19 cellular contexts compared by ENCODE assay signal in genomic region chr9:2904242-2904930, GRCh38.
DNase-seq lines count a peak whose midpoint lies in the region; ATAC-seq, FAIRE-seq and TF ChIP-seq lines count a peak whose summit lies in the region.
"Had no signal": no experiment of that assay in that cellular context is flagged by ENCODE, and none has a peak within 500 bp of the region (broad histone marks: within the 10 kb centered on the region; RNA-seq: fewer than 3 reads in every experiment).

No MANE protein-coding gene starts in this region.

- no peak overlapping the region for H3K27ac ChIP-seq in GM23338 (ENCODE audit: low read depth)
- H3K27ac ChIP-seq in H1 (ENCODE audit: low read depth, low read length): no peak overlapping the region
- no peak overlapping the region for H3K27ac ChIP-seq in effector memory CD4-positive, alpha-beta T cell (ENCODE audit: insufficient read depth, low read length, poor library complexity, severe bottlenecking)

- H3K4me1 Mint-ChIP-seq in GM23338 (peaks cover 9% of the 10 kb centered on the region), nephron progenitor cell (no peaks in the 10 kb centered on the region)
- H3K4me1 Mint-ChIP-seq: B cell; CD4-positive, alpha-beta memory T cell had no signal

- FAIRE-seq in H1 (lab: Jason Lieb, UNC): no peak
- FAIRE-seq: GM12891, GM18507, GM19239 had no signal

- H4K8ac ChIP-seq in H1 (ENCODE audit: extremely low read depth, insufficient read depth, low read length): no peak overlapping the region

- H3K18ac ChIP-seq in H1 (ENCODE audit: extremely low read depth, low read length): no peak overlapping the region

- H3K27me3 Mint-ChIP-seq in GM23338 (ENCODE audit: insufficient read depth, low read depth, poor library complexity) (peaks cover 1% of the 10 kb centered on the region), nephron progenitor cell (ENCODE audit: low read depth, poor library complexity) (peaks cover 18% of the 10 kb centered on the region)
- H3K27me3 Mint-ChIP-seq: B cell had no signal

- no peaks in the 10 kb centered on the region for H3F3A ChIP-seq in GM23338 (replicated peaks; ENCODE audit: low read depth)

- whole genome bisulfite sequencing in H1 (ENCODE audit: extremely low coverage in 1 of 2, insufficient coverage in 1 of 2, insufficient read length in 1 of 2, insufficient replicate concordance in 2 of 2, low coverage in 1 of 2, low lambda C conversion rate in 2 of 2, missing lambda C conversion rate in 1 of 2), 2 experiments: 66% methylated on average over 2 of the region's 2 CpGs; no CpG with 5 or more reads in 1 of the 2 experiments

- H3K4me3 Mint-ChIP-seq in GM23338: no peak overlapping the region
- H3K4me3 Mint-ChIP-seq in nephron progenitor cell: no peak overlapping the region
- H3K4me3 Mint-ChIP-seq: B cell; CD4-positive, alpha-beta memory T cell; HFFc6 had no signal

- no peaks in the 10 kb centered on the region for H3K9me2 ChIP-seq in GM23338 (ENCODE audit: insufficient read depth)

- H3K4ac ChIP-seq in H1 (replicated peaks; ENCODE audit: insufficient read length, low read depth, low read length): no peak overlapping the region

- CTCF ChIA-PET in H1 (lab: Charles Lee; ENCODE audit: partially characterized antibody): interaction anchor here (0.8 to 1.3 kb wide), 2 partner anchors 45 to 78 kb away, joined by 3 read pairs; no protein-coding TSS in a partner anchor

- H4K5ac ChIP-seq in H1 (ENCODE audit: insufficient read length, low read depth, low read length): no peak overlapping the region

- H3K4me1 ChIP-seq in GM23338 (ENCODE audit: insufficient read depth) (no peaks in the 10 kb centered on the region), H1 (replicated peaks in 1 of 4; ENCODE audit: control insufficient read depth in 3 of 4, insufficient read depth in 4 of 4, low read length in 3 of 4) (peaks cover 0 to 5% (median 0%) of the 10 kb centered on the region in 4 experiments; a peak in 3 of 7 replicates)
- no peaks in the 10 kb centered on the region for H3K4me1 ChIP-seq in effector memory CD4-positive, alpha-beta T cell (ENCODE audit: control insufficient read depth, insufficient read depth, low read length, poor library complexity, severe bottlenecking)
- H3K4me1 ChIP-seq: HAP-1 had no signal

- no peak overlapping the region for H2AFZ ChIP-seq in GM23338
- H2AFZ ChIP-seq in H1 (ENCODE audit: low read length): no peak overlapping the region

- no peak overlapping the region for H3K9ac ChIP-seq in H1 (replicated peaks in 1 of 4; ENCODE audit: extremely low read depth in 1 of 4, low read depth in 3 of 4, low read length in 3 of 4)

- H3K79me2 ChIP-seq in GM23338 (replicated peaks; ENCODE audit: insufficient read depth): no peaks in the 10 kb centered on the region
- H3K79me2 ChIP-seq in H1 (ENCODE audit: control insufficient read depth in 1 of 2, insufficient read depth in 2 of 2, low read length in 2 of 2): no peaks in the 10 kb centered on the region

- peaks cover 5 to 12% of the 10 kb centered on the region in 2 experiments for H3K9me3 ChIP-seq in H1 (ENCODE audit: insufficient read depth in 2 of 2, low read depth in 1 of 2, low read length in 1 of 2)
- H3K9me3 ChIP-seq in effector memory CD4-positive, alpha-beta T cell (ENCODE audit: control insufficient read depth, low read length): no peaks in the 10 kb centered on the region
- H3K9me3 ChIP-seq: HAP-1 had no signal

- peaks cover 20% of the 10 kb centered on the region for H3K9me3 Mint-ChIP-seq in GM23338
- H3K9me3 Mint-ChIP-seq in nephron progenitor cell: peaks cover 18% of the 10 kb centered on the region

- H2AK5ac ChIP-seq in H1 (ENCODE audit: low read depth, low read length): no peak overlapping the region

- no peak overlapping the region for H3K23ac ChIP-seq in H1 (ENCODE audit: insufficient read length)

- peak; percentile 85 for ATAC-seq in GM23338
- no peak for ATAC-seq in GM18907 (IDR thresholded peaks at IDR 0.05; ENCODE audit: unreplicated experiment)
- no peak for ATAC-seq in GM21367 (IDR thresholded peaks at IDR 0.05; ENCODE audit: unreplicated experiment)

- no peak overlapping the region for H2BK12ac ChIP-seq in H1 (ENCODE audit: low read depth, low read length)

- H2BK120ac ChIP-seq in H1 (replicated peaks; ENCODE audit: low read depth, low read length): no peak overlapping the region

- no peaks in the 10 kb centered on the region for H3K36me3 ChIP-seq in GM23338 (ENCODE audit: insufficient read depth)
- H3K36me3 ChIP-seq in H1 (ENCODE audit: control insufficient read depth in 2 of 4, insufficient read depth in 4 of 4, low read length in 3 of 4): peaks cover 0 to 4% (median 0%) of the 10 kb centered on the region in 4 experiments; a peak in 2 of 8 replicates
- H3K36me3 ChIP-seq in effector memory CD4-positive, alpha-beta T cell (ENCODE audit: control insufficient read depth, insufficient read depth, low read length): no peaks in the 10 kb centered on the region
- H3K36me3 ChIP-seq: HAP-1 had no signal

- no peak for TF ChIP-seq POLR2A in H1 (IDR thresholded peaks at IDR 0.05; ENCODE audit: control extremely low read depth in 1 of 2, low read depth in 2 of 2, low read length in 2 of 2)

- H3K4me2 ChIP-seq in GM23338 (no peak overlapping the region), H1 (ENCODE audit: insufficient read depth in 1 of 2, low read depth in 2 of 2, low read length in 2 of 2) (peak overlapping the region in 1 of 2 experiments; percentile 36; a peak in 2 of 4 replicates)

- H2BK15ac ChIP-seq in H1 (ENCODE audit: low read length): no peak overlapping the region

- no peaks in the 10 kb centered on the region for H4K20me1 ChIP-seq in GM23338 (replicated peaks; ENCODE audit: insufficient read depth)
- no peaks in the 10 kb centered on the region for H4K20me1 ChIP-seq in H1 (replicated peaks in 1 of 2; ENCODE audit: control insufficient read depth in 1 of 2, insufficient read depth in 2 of 2, low read length in 2 of 2)

- H2BK20ac ChIP-seq in H1 (ENCODE audit: low read length): no peak overlapping the region

- no peak for TF ChIP-seq EP300 in H1 (IDR thresholded peaks at IDR 0.05; ENCODE audit: borderline replicate concordance in 1 of 2, low read depth in 2 of 2, low read length in 2 of 2)

- H3K4me3 ChIP-seq in GM23338: no peak overlapping the region
- no peak overlapping the region for H3K4me3 ChIP-seq in H1 (ENCODE audit: extremely low read depth in 1 of 4, insufficient read depth in 2 of 4, low read depth in 3 of 4, low read length in 4 of 4)
- H3K4me3 ChIP-seq in effector memory CD4-positive, alpha-beta T cell (ENCODE audit: insufficient read depth, low read depth, low read length, poor library complexity, severe bottlenecking): no peak overlapping the region
- H3K4me3 ChIP-seq: HAP-1 had no signal

- no peak for DNase-seq in GM23338 (ENCODE audit: low spot score)
- DNase-seq in H1 (ENCODE audit: low read depth in 1 of 2, low spot score in 2 of 2): no peak
- no peak for DNase-seq in nephron progenitor cell
- DNase-seq in effector memory CD4-positive, alpha-beta T cell: no peak
- DNase-seq: C1 segment of cervical spinal cord; Calu3; CD4-positive, alpha-beta memory T cell; COR-L47; DMS53; DMS79 treated with DMSO at 0.1 percent for 48 hours; GF-D8; HFFc6 had no signal

- H3K27ac Mint-ChIP-seq in GM23338 (peak overlapping the region; percentile 36; the same call in 1 of the 2 replicates), nephron progenitor cell (peak overlapping the region; percentile 93)
- H3K27ac Mint-ChIP-seq: B cell; CD4-positive, alpha-beta memory T cell; HFFc6 had no signal

- H3K56ac ChIP-seq in H1 (replicated peaks; ENCODE audit: insufficient read length, low read depth, low read length): no peak overlapping the region

- H4K91ac ChIP-seq in H1 (replicated peaks; ENCODE audit: insufficient read length, low read length): no peak overlapping the region

- no peaks in the 10 kb centered on the region for H3K23me2 ChIP-seq in H1 (ENCODE audit: low read depth, low read length)

- H3K36me3 Mint-ChIP-seq in GM23338 (ENCODE audit: low read depth) (peaks cover 15% of the 10 kb centered on the region), nephron progenitor cell (ENCODE audit: low read depth) (no peaks in the 10 kb centered on the region)
- H3K36me3 Mint-ChIP-seq: CD4-positive, alpha-beta memory T cell had no signal

- TF ChIP-seq CTCF in GM23338 (conservative IDR thresholded peaks at IDR 0.05; ENCODE audit: low read depth in 2 of 2): no peak
- no peak for TF ChIP-seq CTCF in H1 (IDR thresholded peaks at IDR 0.05; ENCODE audit: control extremely low read depth in 1 of 3, insufficient read depth in 1 of 3, low read depth in 1 of 3, low read length in 3 of 3)
- no peak for TF ChIP-seq CTCF in nephron progenitor cell (IDR thresholded peaks at IDR 0.05)

- no peaks in the 10 kb centered on the region for H3K27me3 ChIP-seq in GM23338 (ENCODE audit: insufficient read depth)
- no peaks in the 10 kb centered on the region for H3K27me3 ChIP-seq in H1 (replicated peaks in 1 of 4; ENCODE audit: control insufficient read depth in 3 of 4, extremely low read depth in 1 of 4, insufficient read depth in 3 of 4, low read length in 3 of 4)
- H3K27me3 ChIP-seq in effector memory CD4-positive, alpha-beta T cell (replicated peaks; ENCODE audit: control insufficient read depth, insufficient read depth, low read length, poor library complexity, severe bottlenecking): no peaks in the 10 kb centered on the region

- POLR2A ChIA-PET in H1 (lab: Charles Lee; ENCODE audit: partially characterized antibody): no interaction called here

- H3K14ac ChIP-seq in H1 (ENCODE audit: insufficient read length): no peak overlapping the region

- no peak overlapping the region for H2BK5ac ChIP-seq in H1 (ENCODE audit: low read depth, low read length)

- no peak for TF ChIP-seq RAD21 in H1 (IDR thresholded peaks at IDR 0.05 in 1 of 2, conservative IDR thresholded peaks at IDR 0.05 in 1 of 2; ENCODE audit: low read depth in 2 of 2, low read length in 2 of 2)

- no peaks in the 10 kb centered on the region for H3K79me1 ChIP-seq in H1 (ENCODE audit: low read depth, low read length)

TF ChIP-seq in GM23338, 12 proteins besides CTCF, POLR2A, EP300 and RAD21 (continues in another document):
- TF ChIP-seq ZNF114 (CRISPR knock-in tag; IDR thresholded peaks at IDR 0.05) (no peak), POLR2AphosphoS5 (IDR thresholded peaks at IDR 0.05; ENCODE audit: low read depth) (no peak), STAT1 (IDR thresholded peaks at IDR 0.05; ENCODE audit: unreplicated experiment) (no peak)

TF ChIP-seq in H1, 55 proteins besides CTCF, POLR2A, EP300 and RAD21:
- TF ChIP-seq ZNF274 (IDR thresholded peaks at IDR 0.05; ENCODE audit: borderline replicate concordance, extremely low read depth, low read length) (no peak), NANOG (IDR thresholded peaks at IDR 0.05; ENCODE audit: insufficient read depth, low read depth, low read length, poor library complexity, severe bottlenecking) (peak; percentile 19)
TF ChIP-seq in H1: peak in this region for 1.
